In genomic region chr16:57017251-57017650, GRCh38 we compare ENCODE assay signal across 1 cellular context.
TF ChIP-seq lines count a peak whose summit lies in the region.

No MANE protein-coding gene starts in this region.

TF ChIP-seq in WTC11, 78 proteins besides CTCF, POLR2A, EP300 and RAD21 (continued from another document):
- TF ChIP-seq ERG (CRISPR knock-in tag; IDR thresholded peaks at IDR 0.05) (no peak), USF2 (CRISPR knock-in tag; IDR thresholded peaks at IDR 0.05) (no peak), ZNF416 (CRISPR knock-in tag; IDR thresholded peaks at IDR 0.05) (no peak), SMAD4 (CRISPR knock-in tag; IDR thresholded peaks at IDR 0.05) (no peak), ZBTB43 (CRISPR knock-in tag; IDR thresholded peaks at IDR 0.05) (no peak), HMGA2 (CRISPR knock-in tag; IDR thresholded peaks at IDR 0.05) (no peak), JAZF1 (CRISPR knock-in tag; IDR thresholded peaks at IDR 0.05) (no peak), SOX15 (CRISPR knock-in tag; IDR thresholded peaks at IDR 0.05) (no peak), ZNF263 (CRISPR knock-in tag; IDR thresholded peaks at IDR 0.05; ENCODE audit: low read depth) (no peak), CREB1 (CRISPR knock-in tag; IDR thresholded peaks at IDR 0.05) (no peak), GRHL2 (CRISPR knock-in tag; IDR thresholded peaks at IDR 0.05; ENCODE audit: insufficient replicate concordance, severe bottlenecking) (no peak)
- TF ChIP-seq, protein P1, sequence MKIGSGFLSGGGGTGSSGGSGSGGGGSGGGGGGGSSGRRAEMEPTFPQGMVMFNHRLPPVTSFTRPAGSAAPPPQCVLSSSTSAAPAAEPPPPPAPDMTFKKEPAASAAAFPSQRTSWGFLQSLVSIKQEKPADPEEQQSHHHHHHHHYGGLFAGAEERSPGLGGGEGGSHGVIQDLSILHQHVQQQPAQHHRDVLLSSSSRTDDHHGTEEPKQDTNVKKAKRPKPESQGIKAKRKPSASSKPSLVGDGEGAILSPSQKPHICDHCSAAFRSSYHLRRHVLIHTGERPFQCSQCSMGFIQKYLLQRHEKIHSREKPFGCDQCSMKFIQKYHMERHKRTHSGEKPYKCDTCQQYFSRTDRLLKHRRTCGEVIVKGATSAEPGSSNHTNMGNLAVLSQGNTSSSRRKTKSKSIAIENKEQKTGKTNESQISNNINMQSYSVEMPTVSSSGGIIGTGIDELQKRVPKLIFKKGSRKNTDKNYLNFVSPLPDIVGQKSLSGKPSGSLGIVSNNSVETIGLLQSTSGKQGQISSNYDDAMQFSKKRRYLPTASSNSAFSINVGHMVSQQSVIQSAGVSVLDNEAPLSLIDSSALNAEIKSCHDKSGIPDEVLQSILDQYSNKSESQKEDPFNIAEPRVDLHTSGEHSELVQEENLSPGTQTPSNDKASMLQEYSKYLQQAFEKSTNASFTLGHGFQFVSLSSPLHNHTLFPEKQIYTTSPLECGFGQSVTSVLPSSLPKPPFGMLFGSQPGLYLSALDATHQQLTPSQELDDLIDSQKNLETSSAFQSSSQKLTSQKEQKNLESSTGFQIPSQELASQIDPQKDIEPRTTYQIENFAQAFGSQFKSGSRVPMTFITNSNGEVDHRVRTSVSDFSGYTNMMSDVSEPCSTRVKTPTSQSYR (CRISPR knock-in tag; IDR thresholded peaks at IDR 0.05), result no peak
TF ChIP-seq in WTC11: peak in this region for 0.
